Comparison of ENCODE assay signal across 17 cellular contexts in the genomic region with DNA sequence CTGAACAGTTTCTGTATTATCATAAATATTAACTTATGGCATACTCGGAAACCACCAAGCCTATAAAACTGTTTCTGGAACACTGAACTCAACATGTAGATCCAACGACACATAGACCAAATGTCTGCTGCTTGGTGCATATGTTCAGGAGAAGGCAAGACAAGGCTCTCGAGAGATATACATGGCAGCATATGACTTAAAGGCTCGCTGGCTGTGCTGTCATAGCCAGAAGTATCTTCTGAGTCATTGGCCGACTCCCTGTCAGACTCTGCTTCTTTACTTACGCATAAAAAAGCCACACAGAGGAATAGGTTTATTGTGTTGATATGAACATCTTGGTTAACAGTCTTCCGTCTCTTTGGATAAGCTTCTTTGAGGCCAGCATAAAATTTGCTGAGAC.
DNase-seq lines count a peak whose midpoint lies in the region; ATAC-seq and TF ChIP-seq lines count a peak whose summit lies in the region.
"Had no signal": no experiment of that assay in that cellular context is flagged by ENCODE, and none has a peak within 500 bp of the region (broad histone marks: within the 10 kb centered on the region; RNA-seq: fewer than 3 reads in every experiment).

No MANE protein-coding gene starts in this region.

- no peaks in the 10 kb centered on the region for H3K9me3 Mint-ChIP-seq in activated T-cell treated with anti-CD3 and anti-CD28 coated beads, Interleukin-2, amount 50 U/mL, for 72 hours
- no peaks in the 10 kb centered on the region for H3K9me3 Mint-ChIP-seq in activated T-helper 17 cell treated with anti-CD3 and anti-CD28 coated beads, Interleukin-2, amount 50 U/mL, for 72 hours
- H3K9me3 Mint-ChIP-seq in CD4-positive, alpha-beta T cell: no peaks in the 10 kb centered on the region
- H3K9me3 Mint-ChIP-seq: CD8-positive, alpha-beta T cell had no signal

- no peaks in the 10 kb centered on the region for H3K27me3 ChIP-seq in smooth muscle cell (ENCODE audit: low read depth)
- no peaks in the 10 kb centered on the region for H3K27me3 ChIP-seq in CD4-positive, alpha-beta T cell (ENCODE audit: control insufficient read depth, insufficient read depth, low read length)
- H3K27me3 ChIP-seq: BE2C had no signal

- H3F3A ChIP-seq in smooth muscle cell (ENCODE audit: low read depth): peaks cover 8% of the 10 kb centered on the region

- CTCF ChIA-PET in CD4-positive, alpha-beta T cell (lab: Charles Lee): no interaction called here

- no peaks in the 10 kb centered on the region for H3K27me3 Mint-ChIP-seq in activated T-cell treated with anti-CD3 and anti-CD28 coated beads, Interleukin-2, amount 50 U/mL, for 72 hours (ENCODE audit: low read depth)
- no peaks in the 10 kb centered on the region for H3K27me3 Mint-ChIP-seq in activated T-helper 17 cell treated with anti-CD3 and anti-CD28 coated beads, Interleukin-2, amount 50 U/mL, for 72 hours
- no peaks in the 10 kb centered on the region for H3K27me3 Mint-ChIP-seq in CD4-positive, alpha-beta T cell

- H3K9me3 ChIP-seq in smooth muscle cell (replicated peaks; ENCODE audit: low read depth): no peaks in the 10 kb centered on the region
- no peaks in the 10 kb centered on the region for H3K9me3 ChIP-seq in CD4-positive, alpha-beta T cell (ENCODE audit: control insufficient read depth, low read length)
- H3K9me3 ChIP-seq: BE2C had no signal

- intact Hi-C loops in CD4-positive, alpha-beta T cell (cut with DNase I, micrococcal nuclease): no loop called here

- no peaks in the 10 kb centered on the region for H3K79me2 ChIP-seq in smooth muscle cell (ENCODE audit: low read depth)

- DNase-seq in activated T-cell treated with anti-CD3 and anti-CD28 coated beads, Interleukin-2, amount 50 U/mL, for 72 hours: no peak
- DNase-seq in activated T-cell treated with anti-CD3 and anti-CD28 coated beads, Interleukin-2, amount 50 U/mL, for 1 hour: no peak
- DNase-seq in fibroblast of villous mesenchyme (ENCODE audit: low read depth): peak; percentile 73
- no peak for DNase-seq in smooth muscle cell (lab: John Stamatoyannopoulos, UW; ENCODE audit: unreplicated experiment)
- no peak for DNase-seq in stimulated activated naive CD8-positive, alpha-beta T cell treated with anti-CD3 and anti-CD28 coated beads, Interleukin-15, Interleukin-2, amounts not matched to agents 100 U/mL and 50 U/mL, for 24 hours
- DNase-seq in CD4-positive, alpha-beta T cell: no peak
- no peak for DNase-seq in GM10266 (ENCODE audit: extremely low spot score)
- DNase-seq: BE2C; CD8-positive, alpha-beta T cell; COR-L47; DND-41; GDM1; GM23248 had no signal

- no peaks in the 10 kb centered on the region for H4K20me1 ChIP-seq in smooth muscle cell (ENCODE audit: low read depth)

- TF ChIP-seq CTCF in fibroblast of villous mesenchyme (IDR thresholded peaks at IDR 0.05; ENCODE audit: insufficient read depth, low read depth, low read length): no peak
- TF ChIP-seq CTCF in smooth muscle cell (IDR thresholded peaks at IDR 0.05; ENCODE audit: borderline replicate concordance, insufficient read depth, poor library complexity, severe bottlenecking): no peak
- TF ChIP-seq CTCF in CD4-positive, alpha-beta T cell (IDR thresholded peaks at IDR 0.05): no peak
- no peak for TF ChIP-seq CTCF in GM10266 (IDR thresholded peaks at IDR 0.05; ENCODE audit: control insufficient read depth, insufficient read depth, low read depth, missing control alignments)

- H3K27ac Mint-ChIP-seq in activated T-cell treated with anti-CD3 and anti-CD28 coated beads, Interleukin-2, amount 50 U/mL, for 72 hours: no peak overlapping the region
- H3K27ac Mint-ChIP-seq in activated T-helper 17 cell treated with anti-CD3 and anti-CD28 coated beads, Interleukin-2, amount 50 U/mL, for 72 hours: no peak overlapping the region
- H3K27ac Mint-ChIP-seq in CD4-positive, alpha-beta T cell: no peak overlapping the region
- H3K27ac Mint-ChIP-seq: CD8-positive, alpha-beta T cell had no signal

- peak overlapping the region in 1 of 2 donors; percentile 25 for H3K4me3 Mint-ChIP-seq in activated T-cell treated with anti-CD3 and anti-CD28 coated beads, Interleukin-2, amount 50 U/mL, for 72 hours
- H3K4me3 Mint-ChIP-seq in activated T-helper 17 cell treated with anti-CD3 and anti-CD28 coated beads, Interleukin-2, amount 50 U/mL, for 72 hours: no peak overlapping the region
- H3K4me3 Mint-ChIP-seq in CD4-positive, alpha-beta T cell: no peak overlapping the region
- H3K4me3 Mint-ChIP-seq: CD8-positive, alpha-beta T cell had no signal

- 33% methylated on average over 7 of the region's 7 CpGs for WGBS in smooth muscle cell (ENCODE audit: low lambda C conversion rate)

- peaks cover 0 to 8% of the 10 kb centered on the region in 2 donors for H3K36me3 Mint-ChIP-seq in activated T-cell treated with anti-CD3 and anti-CD28 coated beads, Interleukin-2, amount 50 U/mL, for 72 hours (ENCODE audit: insufficient read depth in 2 of 2)
- H3K36me3 Mint-ChIP-seq in activated T-helper 17 cell treated with anti-CD3 and anti-CD28 coated beads, Interleukin-2, amount 50 U/mL, for 72 hours (ENCODE audit: low read depth): peaks cover 76% of the 10 kb centered on the region
- H3K36me3 Mint-ChIP-seq in CD4-positive, alpha-beta T cell (ENCODE audit: low read depth): peaks cover 48% of the 10 kb centered on the region

- POLR2A ChIA-PET in CD4-positive, alpha-beta T cell (lab: Charles Lee): no interaction called here

- no peak overlapping the region for H2AFZ ChIP-seq in smooth muscle cell (ENCODE audit: low read depth)
- H2AFZ ChIP-seq: GM23248 had no signal

- H3K36me3 ChIP-seq in smooth muscle cell (ENCODE audit: low read depth): no peaks in the 10 kb centered on the region
- H3K36me3 ChIP-seq: BE2C had no signal

- H3K4me3 ChIP-seq in fibroblast of villous mesenchyme (ENCODE audit: low read depth, low read length) (no peak overlapping the region), smooth muscle cell (no peak overlapping the region)
- H3K4me3 ChIP-seq: GM23248 had no signal

- H3K4me2 ChIP-seq in smooth muscle cell: peak overlapping the region; percentile 55

- peak; percentile 41 to 88 for ATAC-seq in activated T-cell treated with anti-CD3 and anti-CD28 coated beads, Interleukin-2, amount 50 U/mL, for 72 hours (replicated peaks in 1 of 2)
- ATAC-seq in activated T-helper 17 cell treated with anti-CD3 and anti-CD28 coated beads, Interleukin-2, amount 50 U/mL, for 72 hours (replicated peaks): peak; percentile 67
- ATAC-seq in stimulated activated naive CD8-positive, alpha-beta T cell treated with anti-CD3 and anti-CD28 coated beads, Interleukin-15, Interleukin-2, amounts not matched to agents 100 U/mL and 50 U/mL, for 24 hours: no peak
- ATAC-seq in CD4-positive, alpha-beta T cell (ENCODE audit: poor library complexity): no peak
- ATAC-seq: CD8-positive, alpha-beta T cell; HCT116 had no signal

- H3K4me1 ChIP-seq in smooth muscle cell (ENCODE audit: low read depth): no peaks in the 10 kb centered on the region

- peaks cover 8% of the 10 kb centered on the region for H3K4me1 Mint-ChIP-seq in activated T-cell treated with anti-CD3 and anti-CD28 coated beads, Interleukin-2, amount 50 U/mL, for 72 hours (ENCODE audit: low read depth)
- H3K4me1 Mint-ChIP-seq in activated T-helper 17 cell treated with anti-CD3 and anti-CD28 coated beads, Interleukin-2, amount 50 U/mL, for 72 hours: peaks cover 7% of the 10 kb centered on the region
- no peaks in the 10 kb centered on the region for H3K4me1 Mint-ChIP-seq in CD4-positive, alpha-beta T cell (ENCODE audit: low read depth)

- H3K27ac ChIP-seq in smooth muscle cell (ENCODE audit: low read depth): peak overlapping the region; percentile 16
- no peak overlapping the region for H3K27ac ChIP-seq in CD4-positive, alpha-beta T cell (ENCODE audit: low read depth, low read length)
- H3K27ac ChIP-seq: C4-2B, GM23248, HL-60 had no signal

- H3K9ac ChIP-seq in smooth muscle cell (ENCODE audit: low read depth): no peak overlapping the region
- H3K9ac ChIP-seq: GM23248 had no signal

Comparison
In these comparisons a context has a peak if more than half of its experiments do, and no peak if none do; other contexts are left out.
1. ATAC-seq: peak in activated T-cell treated with anti-CD3 and anti-CD28 coated beads, Interleukin-2, amount 50 U/mL, for 72 hours (2 of 2) and activated T-helper 17 cell treated with anti-CD3 and anti-CD28 coated beads, Interleukin-2, amount 50 U/mL, for 72 hours (single experiment); none in stimulated activated naive CD8-positive, alpha-beta T cell treated with anti-CD3 and anti-CD28 coated beads, Interleukin-15, Interleukin-2, amounts not matched to agents 100 U/mL and 50 U/mL, for 24 hours (single experiment) and CD4-positive, alpha-beta T cell (single experiment).